In the genomic region with DNA sequence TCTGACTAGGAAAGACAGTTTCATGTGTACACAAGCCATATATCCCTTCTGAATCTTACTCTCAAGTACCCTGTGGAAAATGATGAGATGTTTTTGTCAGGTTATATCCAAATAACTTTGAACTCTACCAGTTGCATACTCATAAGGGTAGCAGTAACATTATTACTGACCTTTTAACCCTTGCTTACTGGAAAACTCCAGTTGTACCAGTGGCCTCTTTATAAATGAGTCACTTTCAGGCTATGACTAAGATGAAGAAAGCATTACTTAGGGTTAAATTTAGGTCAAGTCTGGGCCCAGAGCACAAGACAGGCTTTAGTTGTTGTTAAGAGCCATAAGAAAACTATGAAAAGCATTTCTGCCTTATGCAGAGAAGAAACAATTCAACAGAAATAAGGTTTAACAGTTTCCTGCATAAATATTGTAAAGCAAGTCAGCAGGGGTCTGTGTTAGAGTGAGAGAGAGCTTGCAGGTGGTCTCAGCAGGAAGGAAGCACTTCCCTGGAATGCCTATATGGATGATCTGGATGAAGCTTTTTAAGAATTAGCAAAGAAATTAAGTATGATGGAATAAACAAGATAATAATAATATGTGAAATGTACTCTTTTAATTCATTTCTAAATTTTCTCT, we compare ENCODE assay signal across 8 cellular contexts.
DNase-seq lines count a peak whose midpoint lies in the region; ATAC-seq and TF ChIP-seq lines count a peak whose summit lies in the region.

No MANE protein-coding gene starts in this region.

- peak; percentile 86 for DNase-seq in GM23248
- DNase-seq in KG1 (lab: John Stamatoyannopoulos, UW): peak; percentile 33
- DNase-seq in activated naive CD8-positive, alpha-beta T cell treated with anti-CD3 and anti-CD28 coated beads for 36 hours: no peak
- DNase-seq in retinal pigment epithelial cell (ENCODE audit: low read depth): peak; percentile 93
- DNase-seq in cerebellar nuclear complex (lab: John Stamatoyannopoulos, UW): no peak
- DNase-seq in NCI-H510A (lab: John Stamatoyannopoulos, UW): no peak
- no peak for DNase-seq in HuH-7.5 (ENCODE audit: low spot score)

- H3K9me3 Mint-ChIP-seq in activated naive CD8-positive, alpha-beta T cell treated with anti-CD3 and anti-CD28 coated beads for 36 hours: peaks cover 11% of the 10 kb centered on the region

- H2AFZ ChIP-seq in GM23248: no peak overlapping the region

- peak overlapping the region; percentile 84 for H3K27ac Mint-ChIP-seq in activated naive CD8-positive, alpha-beta T cell treated with anti-CD3 and anti-CD28 coated beads for 36 hours

- H3K36me3 ChIP-seq in GM23248 (ENCODE audit: low read depth): no peaks in the 10 kb centered on the region

- ATAC-seq in GM18502 (IDR thresholded peaks at IDR 0.05; ENCODE audit: poor library complexity, unreplicated experiment): peak; percentile 99

- in situ Hi-C loops in GM23248 (cut with MboI): loop anchor here (5.0 kb wide), 1 partner anchor 350 kb away; a partner anchor contains a TSS

- no peaks in the 10 kb centered on the region for H3K27me3 Mint-ChIP-seq in activated naive CD8-positive, alpha-beta T cell treated with anti-CD3 and anti-CD28 coated beads for 36 hours

- peaks cover 14% of the 10 kb centered on the region for H3K36me3 Mint-ChIP-seq in activated naive CD8-positive, alpha-beta T cell treated with anti-CD3 and anti-CD28 coated beads for 36 hours

- H3K27me3 ChIP-seq in GM23248 (replicated peaks; ENCODE audit: insufficient read depth): no peaks in the 10 kb centered on the region

- no peak overlapping the region; the same call in 1 of the 2 replicates for H3K9ac ChIP-seq in GM23248

- no peaks in the 10 kb centered on the region for H3K9me3 ChIP-seq in GM23248 (ENCODE audit: low read depth)

- peak overlapping the region; percentile 37 for H3K27ac ChIP-seq in GM23248

- no peaks in the 10 kb centered on the region for H4K20me1 ChIP-seq in GM23248 (ENCODE audit: insufficient read depth)

- no peak for TF ChIP-seq CTCF in retinal pigment epithelial cell (conservative IDR thresholded peaks at IDR 0.05; ENCODE audit: low read depth, low read length)

- no peaks in the 10 kb centered on the region for H3K9me2 ChIP-seq in GM23248 (ENCODE audit: insufficient read depth)

- H3K4me3 ChIP-seq in GM23248 (no peak overlapping the region), retinal pigment epithelial cell (ENCODE audit: low read length) (no peak overlapping the region)

- peak overlapping the region; percentile 53 for H3K4me2 ChIP-seq in GM23248 (ENCODE audit: unreplicated experiment)

- peak overlapping the region; percentile 50 for H3K4me3 Mint-ChIP-seq in activated naive CD8-positive, alpha-beta T cell treated with anti-CD3 and anti-CD28 coated beads for 36 hours

- no peaks in the 10 kb centered on the region for H3K79me2 ChIP-seq in GM23248 (ENCODE audit: insufficient read depth)

- H3K4me1 Mint-ChIP-seq in activated naive CD8-positive, alpha-beta T cell treated with anti-CD3 and anti-CD28 coated beads for 36 hours: peaks cover 36% of the 10 kb centered on the region

- peaks cover 11% of the 10 kb centered on the region for H3F3A ChIP-seq in GM23248 (ENCODE audit: insufficient read depth)

- peaks cover 33% of the 10 kb centered on the region for H3K4me1 ChIP-seq in GM23248 (ENCODE audit: insufficient read depth)

Comparison
In these comparisons a context has a peak if more than half of its experiments do, and no peak if none do; other contexts are left out.
1. DNase-seq: peak in GM23248 (single experiment), KG1 (single experiment) and retinal pigment epithelial cell (single experiment); none in activated naive CD8-positive, alpha-beta T cell treated with anti-CD3 and anti-CD28 coated beads for 36 hours (single experiment), cerebellar nuclear complex (0 of 2), NCI-H510A (single experiment) and HuH-7.5 (single experiment).